Comparison of ENCODE assay signal across 7 cellular contexts in genomic region chr2:228782281-228782680, GRCh38.
"Had no signal": no experiment of that assay in that cellular context is flagged by ENCODE, and none has a peak within 500 bp of the region (broad histone marks: within the 10 kb centered on the region; RNA-seq: fewer than 3 reads in every experiment).

No MANE protein-coding gene starts in this region.

- H3K4me3 ChIP-seq: K562 had no signal

- H3K4me1 Mint-ChIP-seq: IgD-negative memory B cell had no signal

- H3K27me3 Mint-ChIP-seq: IgD-negative memory B cell had no signal

- H3K27ac ChIP-seq: HL-60 had no signal

- FAIRE-seq: HepG2, HTR-8/SVneo, K562 had no signal

- H3K27ac Mint-ChIP-seq: IgD-negative memory B cell had no signal

- DNase-seq: IMR-90, KBM-7 had no signal

- H3K36me3 Mint-ChIP-seq: IgD-negative memory B cell had no signal

- H3K4me3 Mint-ChIP-seq: IgD-negative memory B cell had no signal

- ATAC-seq: HepG2, K562 had no signal
